In genomic region chr19:52369463-52370340, GRCh38 we compare ENCODE assay signal across 1 cellular context.
TF ChIP-seq lines count a peak whose summit lies in the region.

TSS of gene ZNF880 (plus strand) at chr19:52369923. CDS start at chr19:52369966, 43 bp downstream.

TF ChIP-seq in HEK293, 187 proteins besides CTCF, POLR2A, EP300 and RAD21 (continued from another document):
- TF ChIP-seq, protein P1, sequence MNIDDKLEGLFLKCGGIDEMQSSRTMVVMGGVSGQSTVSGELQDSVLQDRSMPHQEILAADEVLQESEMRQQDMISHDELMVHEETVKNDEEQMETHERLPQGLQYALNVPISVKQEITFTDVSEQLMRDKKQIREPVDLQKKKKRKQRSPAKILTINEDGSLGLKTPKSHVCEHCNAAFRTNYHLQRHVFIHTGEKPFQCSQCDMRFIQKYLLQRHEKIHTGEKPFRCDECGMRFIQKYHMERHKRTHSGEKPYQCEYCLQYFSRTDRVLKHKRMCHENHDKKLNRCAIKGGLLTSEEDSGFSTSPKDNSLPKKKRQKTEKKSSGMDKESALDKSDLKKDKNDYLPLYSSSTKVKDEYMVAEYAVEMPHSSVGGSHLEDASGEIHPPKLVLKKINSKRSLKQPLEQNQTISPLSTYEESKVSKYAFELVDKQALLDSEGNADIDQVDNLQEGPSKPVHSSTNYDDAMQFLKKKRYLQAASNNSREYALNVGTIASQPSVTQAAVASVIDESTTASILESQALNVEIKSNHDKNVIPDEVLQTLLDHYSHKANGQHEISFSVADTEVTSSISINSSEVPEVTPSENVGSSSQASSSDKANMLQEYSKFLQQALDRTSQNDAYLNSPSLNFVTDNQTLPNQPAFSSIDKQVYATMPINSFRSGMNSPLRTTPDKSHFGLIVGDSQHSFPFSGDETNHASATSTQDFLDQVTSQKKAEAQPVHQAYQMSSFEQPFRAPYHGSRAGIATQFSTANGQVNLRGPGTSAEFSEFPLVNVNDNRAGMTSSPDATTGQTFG (tag by site-specific recombination; IDR thresholded peaks at IDR 0.05; ENCODE audit: borderline replicate concordance): no peak
- TF ChIP-seq ZNF610 (tag by site-specific recombination; IDR thresholded peaks at IDR 0.05; ENCODE audit: borderline replicate concordance): no peak
- TF ChIP-seq, protein P2, sequence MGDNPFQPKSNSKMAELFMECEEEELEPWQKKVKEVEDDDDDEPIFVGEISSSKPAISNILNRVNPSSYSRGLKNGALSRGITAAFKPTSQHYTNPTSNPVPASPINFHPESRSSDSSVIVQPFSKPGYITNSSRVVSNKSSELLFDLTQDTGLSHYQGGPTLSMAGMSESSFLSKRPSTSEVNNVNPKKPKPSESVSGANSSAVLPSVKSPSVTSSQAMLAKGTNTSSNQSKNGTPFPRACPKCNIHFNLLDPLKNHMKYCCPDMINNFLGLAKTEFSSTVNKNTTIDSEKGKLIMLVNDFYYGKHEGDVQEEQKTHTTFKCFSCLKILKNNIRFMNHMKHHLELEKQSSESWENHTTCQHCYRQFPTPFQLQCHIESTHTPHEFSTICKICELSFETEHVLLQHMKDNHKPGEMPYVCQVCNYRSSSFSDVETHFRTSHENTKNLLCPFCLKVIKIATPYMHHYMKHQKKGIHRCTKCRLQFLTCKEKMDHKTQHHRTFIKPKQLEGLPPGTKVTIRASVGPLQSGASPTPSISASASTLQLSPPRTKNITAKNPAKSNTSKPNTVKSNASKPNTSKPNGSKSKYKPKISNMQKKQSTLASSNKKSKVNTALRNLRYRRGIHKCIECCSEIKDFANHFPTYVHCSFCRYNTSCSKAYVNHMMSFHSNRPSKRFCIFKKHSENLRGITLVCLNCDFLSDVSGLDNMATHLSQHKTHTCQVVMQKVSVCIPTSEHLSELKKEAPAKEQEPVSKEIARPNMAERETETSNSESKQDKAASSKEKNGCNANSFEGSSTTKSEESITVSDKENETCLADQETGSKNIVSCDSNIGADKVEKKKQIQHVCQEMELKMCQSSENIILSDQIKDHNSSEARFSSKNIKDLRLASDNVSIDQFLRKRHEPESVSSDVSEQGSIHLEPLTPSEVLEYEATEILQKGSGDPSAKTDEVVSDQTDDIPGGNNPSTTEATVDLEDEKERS (tag by site-specific recombination; IDR thresholded peaks at IDR 0.05): no peak
- TF ChIP-seq ZNF549 (tag by site-specific recombination; IDR thresholded peaks at IDR 0.05): no peak
- peak; percentile 71 for TF ChIP-seq SETDB1 (IDR thresholded peaks at IDR 0.05; ENCODE audit: insufficient read length, low read length)
- peak; percentile 91 for TF ChIP-seq KLF8 (tag by site-specific recombination; IDR thresholded peaks at IDR 0.05)
- TF ChIP-seq ZBTB44 (tag by site-specific recombination; IDR thresholded peaks at IDR 0.05): no peak
- TF ChIP-seq ZNF473 (tag by site-specific recombination; IDR thresholded peaks at IDR 0.05): no peak
- TF ChIP-seq HOXD13 (CRISPR knock-in tag; IDR thresholded peaks at IDR 0.05; ENCODE audit: borderline replicate concordance): no peak
- no peak for TF ChIP-seq ZNF707 (tag by site-specific recombination; IDR thresholded peaks at IDR 0.05)
- TF ChIP-seq ZNF555 (tag by site-specific recombination; conservative IDR thresholded peaks at IDR 0.05): no peak
- TF ChIP-seq, protein P3, sequence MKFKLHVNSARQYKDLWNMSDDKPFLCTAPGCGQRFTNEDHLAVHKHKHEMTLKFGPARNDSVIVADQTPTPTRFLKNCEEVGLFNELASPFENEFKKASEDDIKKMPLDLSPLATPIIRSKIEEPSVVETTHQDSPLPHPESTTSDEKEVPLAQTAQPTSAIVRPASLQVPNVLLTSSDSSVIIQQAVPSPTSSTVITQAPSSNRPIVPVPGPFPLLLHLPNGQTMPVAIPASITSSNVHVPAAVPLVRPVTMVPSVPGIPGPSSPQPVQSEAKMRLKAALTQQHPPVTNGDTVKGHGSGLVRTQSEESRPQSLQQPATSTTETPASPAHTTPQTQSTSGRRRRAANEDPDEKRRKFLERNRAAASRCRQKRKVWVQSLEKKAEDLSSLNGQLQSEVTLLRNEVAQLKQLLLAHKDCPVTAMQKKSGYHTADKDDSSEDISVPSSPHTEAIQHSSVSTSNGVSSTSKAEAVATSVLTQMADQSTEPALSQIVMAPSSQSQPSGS (tag by site-specific recombination; IDR thresholded peaks at IDR 0.05; ENCODE audit: low read depth): no peak
- no peak for TF ChIP-seq KLF16 (tag by site-specific recombination; IDR thresholded peaks at IDR 0.05)
- TF ChIP-seq SP2 (tag by site-specific recombination; IDR thresholded peaks at IDR 0.05): peak; percentile 69
- peak; percentile 77 for TF ChIP-seq ZNF335 (tag by site-specific recombination; conservative IDR thresholded peaks at IDR 0.05)
- no peak for TF ChIP-seq YY2 (tag by site-specific recombination; IDR thresholded peaks at IDR 0.05)
- no peak for TF ChIP-seq MEIS1 (CRISPR knock-in tag; IDR thresholded peaks at IDR 0.05; ENCODE audit: borderline replicate concordance)
- no peak for TF ChIP-seq ZNF341 (tag by site-specific recombination; IDR thresholded peaks at IDR 0.05; ENCODE audit: low read depth)
- peak; percentile 78 for TF ChIP-seq ZBTB17 (tag by site-specific recombination; IDR thresholded peaks at IDR 0.05)
- no peak for TF ChIP-seq ZFHX2 (tag by site-specific recombination; conservative IDR thresholded peaks at IDR 0.05)
- no peak for TF ChIP-seq ZNF792 (tag by site-specific recombination; IDR thresholded peaks at IDR 0.05)
- TF ChIP-seq ZNF629 (tag by site-specific recombination; IDR thresholded peaks at IDR 0.05): 0 out of 2 replicates have a peak, but pooled peaks have one; percentile 37
- TF ChIP-seq ZNF596 (tag by site-specific recombination; IDR thresholded peaks at IDR 0.05): no peak
- no peak for TF ChIP-seq ZNF121 (tag by site-specific recombination; IDR thresholded peaks at IDR 0.05)
- peak; percentile 52 for TF ChIP-seq ZBTB20 (tag by site-specific recombination; IDR thresholded peaks at IDR 0.05)
- TF ChIP-seq ZNF24 (tag by site-specific recombination; IDR thresholded peaks at IDR 0.05): 0 out of 2 replicates have a peak, but pooled peaks have one; percentile 15
- no peak for TF ChIP-seq ZNF664 (tag by site-specific recombination; IDR thresholded peaks at IDR 0.05)
- TF ChIP-seq ZBTB11 (tag by site-specific recombination; conservative IDR thresholded peaks at IDR 0.05; ENCODE audit: low read depth): peak; percentile 42
- no peak for TF ChIP-seq ZNF404 (tag by site-specific recombination; IDR thresholded peaks at IDR 0.05)
- TF ChIP-seq SP3 (tag by site-specific recombination; IDR thresholded peaks at IDR 0.05): peak; percentile 60
- no peak for TF ChIP-seq ZNF26 (tag by site-specific recombination; IDR thresholded peaks at IDR 0.05)
